18 cellular contexts compared by ENCODE assay signal in genomic region chr3:67094167-67094566, GRCh38.
"Had no signal": no experiment of that assay in that cellular context is flagged by ENCODE, and none has a peak within 500 bp of the region (broad histone marks: within the 10 kb centered on the region; RNA-seq: fewer than 3 reads in every experiment).

No MANE protein-coding gene starts in this region.

- H3K36me3 ChIP-seq: gastrocnemius medialis, left lung, stomach had no signal

- ATAC-seq: activated CD8-positive, alpha-beta memory T cell treated with anti-CD3 and anti-CD28 coated beads, Interleukin-2, amount 10 ng/mL, durations not matched to agents 7 days and 5 days; body of pancreas; gastrocnemius medialis; left lung; right cardiac atrium; stimulated activated effector memory CD8-positive, alpha-beta T cell treated with anti-CD3 and anti-CD28 coated beads, Interleukin-12 subunit alpha, Interleukin-12 subunit beta, amount 100 ng/mL, for 72 hours; T-cell had no signal

- H3K4me1 ChIP-seq: body of pancreas, gastrocnemius medialis, left lung had no signal

- H3K27me3 ChIP-seq: body of pancreas, gastrocnemius medialis, left lung, stomach had no signal

- H3K27ac ChIP-seq: body of pancreas, gastrocnemius medialis, left lung, stomach had no signal

- H3K9me3 ChIP-seq: body of pancreas, gastrocnemius medialis, left lung, stomach had no signal

- DNase-seq: activated B cell treated with CpG ODN at 0.5 μM for 24 hours; activated CD4-positive, alpha-beta memory T cell treated with anti-CD3 and anti-CD28 coated beads, Interleukin-2, amount 10 ng/mL, durations not matched to agents 7 days and 5 days; activated CD4-positive, alpha-beta T cell treated with anti-CD3 and anti-CD28 coated beads for 4 hours; activated CD8-positive, alpha-beta memory T cell treated with anti-CD3 and anti-CD28 coated beads, Interleukin-2, amount 10 ng/mL, durations not matched to agents 7 days and 5 days; activated naive CD4-positive, alpha-beta T cell treated with Interleukin-2 at 50 U/mL for 16 hours; erythroblast; gastrocnemius medialis; head of caudate nucleus; kidney; left lung; naive B cell; right cardiac atrium; stimulated activated CD4-positive, alpha-beta T cell treated with anti-CD3 and anti-CD28 coated beads, Interleukin-4, amount 100 ng/mL, for 24 hours; stomach; T-cell had no signal

- H3K4me3 ChIP-seq: body of pancreas, gastrocnemius medialis, left lung, stomach had no signal

- FAIRE-seq: kidney, small intestine had no signal
